In the genomic region with DNA sequence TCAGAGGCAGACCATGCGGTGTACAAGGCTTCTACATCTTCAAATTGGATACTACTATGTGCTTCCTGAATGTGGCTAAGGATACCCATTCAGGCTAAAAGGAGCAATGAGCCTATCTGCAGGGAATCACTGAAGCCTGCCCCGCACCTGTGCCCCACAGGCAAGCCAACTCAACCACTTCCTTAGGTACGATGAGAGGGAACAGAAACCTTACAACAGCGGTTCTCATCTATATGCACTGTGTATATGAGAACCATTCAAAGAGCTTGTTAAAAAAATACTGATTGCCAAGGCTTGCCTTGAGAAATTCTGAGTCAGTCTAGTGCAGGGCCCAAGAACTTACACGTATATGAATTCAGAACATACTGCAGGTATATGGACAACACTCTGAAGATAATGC, we compare ENCODE assay signal across 19 cellular contexts.
DNase-seq lines count a peak whose midpoint lies in the region; ATAC-seq and FAIRE-seq lines count a peak whose summit lies in the region.
"Had no signal": no experiment of that assay in that cellular context is flagged by ENCODE, and none has a peak within 500 bp of the region (broad histone marks: within the 10 kb centered on the region; RNA-seq: fewer than 3 reads in every experiment).

No MANE protein-coding gene starts in this region.

- DNase-seq in GM18507 (ENCODE audit: extremely low spot score, insufficient read length, low read depth) (no peak), NCI-H82 (lab: John Stamatoyannopoulos, UW) (no peak), DMS79 (lab: John Stamatoyannopoulos, UW) (no peak), DMS53 (lab: John Stamatoyannopoulos, UW) (no peak)
- DNase-seq in stimulated activated CD4-positive, alpha-beta T cell treated with anti-CD3 and anti-CD28 coated beads, Interleukin-2, amount 100 ng/mL, for 24 hours: no peak
- DNase-seq: activated CD4-positive, alpha-beta T cell treated with anti-CD3 and anti-CD28 coated beads for 36 hours; activated naive CD4-positive, alpha-beta T cell treated with Interleukin-2 at 50 U/mL for 16 hours; body of pancreas; Caco-2; esophagus squamous epithelium; head of caudate nucleus; NCI-H1694; NCI-H446; spleen; stomach had no signal

- FAIRE-seq in GM18507 (lab: Jason Lieb, UNC): peak; percentile 38
- FAIRE-seq: urothelium cell line had no signal

- peak; percentile 83 for ATAC-seq in GM19372 (IDR thresholded peaks at IDR 0.05; ENCODE audit: low read depth, unreplicated experiment)
- peak; percentile 84 for ATAC-seq in HG02759 (IDR thresholded peaks at IDR 0.05; ENCODE audit: unreplicated experiment)
- peak; percentile 93 for ATAC-seq in HG03457 (IDR thresholded peaks at IDR 0.05; ENCODE audit: unreplicated experiment)
- ATAC-seq: activated CD4-positive, alpha-beta T cell treated with anti-CD3 and anti-CD28 coated beads for 36 hours; body of pancreas had no signal
